In genomic region chr3:1092771-1093170, GRCh38 we compare ENCODE assay signal across 1 cellular context.
TF ChIP-seq lines count a peak whose summit lies in the region.

TSS of gene CNTN6 (plus strand) at chr3:1093024. CDS start at chr3:1148009, 54,985 bp downstream.

TF ChIP-seq in GM23338, 12 proteins besides CTCF, POLR2A, EP300 and RAD21 (continued from another document):
- TF ChIP-seq ZNF462 (CRISPR knock-in tag; IDR thresholded peaks at IDR 0.05) (no peak), ZNF331 (CRISPR knock-in tag; IDR thresholded peaks at IDR 0.05; ENCODE audit: low read depth) (no peak), EZH2phosphoT487 (IDR thresholded peaks at IDR 0.05; ENCODE audit: unreplicated experiment) (no peak), JUNB (IDR thresholded peaks at IDR 0.05; ENCODE audit: unreplicated experiment) (no peak), NANOG (IDR thresholded peaks at IDR 0.05; ENCODE audit: borderline replicate concordance) (no peak), POLR2AphosphoS5 (IDR thresholded peaks at IDR 0.05; ENCODE audit: low read depth) (no peak), REST (IDR thresholded peaks at IDR 0.05; ENCODE audit: unreplicated experiment) (no peak), ZNF114 (CRISPR knock-in tag; IDR thresholded peaks at IDR 0.05) (no peak), STAT1 (IDR thresholded peaks at IDR 0.05; ENCODE audit: unreplicated experiment) (no peak)
